In genomic region chr4:38062088-38062893, GRCh38 we compare ENCODE assay signal across 8 cellular contexts.
DNase-seq lines count a peak whose midpoint lies in the region; ATAC-seq lines count a peak whose summit lies in the region.

No MANE protein-coding gene starts in this region.

- H3K27me3 Mint-ChIP-seq in effector memory CD8-positive, alpha-beta T cell: no peaks in the 10 kb centered on the region

- H3K36me3 Mint-ChIP-seq in effector memory CD8-positive, alpha-beta T cell (ENCODE audit: insufficient read depth): peaks cover 23% of the 10 kb centered on the region

- DNase-seq in DMS114 treated with DMSO at 0.1 percent for 48 hours (lab: John Stamatoyannopoulos, UW; ENCODE audit: unreplicated experiment) (peak; percentile 49), NCI-H774 (lab: John Stamatoyannopoulos, UW) (peak; percentile 41), middle frontal gyrus (ENCODE audit: extremely low spot score, low spot score) (peak; percentile 59)
- DNase-seq in activated CD8-positive, alpha-beta memory T cell treated with anti-CD3 and anti-CD28 coated beads for 24 hours: peak; percentile 80
- DNase-seq in effector memory CD8-positive, alpha-beta T cell: peak; percentile 52 to 55 (median 54)
- DNase-seq in stimulated activated CD8-positive, alpha-beta memory T cell treated with anti-CD3 and anti-CD28 coated beads, Interleukin-2, amount 100 ng/mL, for 48 hours (ENCODE audit: low read depth in 2 of 2): peak; percentile 33 to 54

- peak overlapping the region; percentile 52 to 67 for H3K4me3 Mint-ChIP-seq in effector memory CD8-positive, alpha-beta T cell

- peak overlapping the region; percentile 15 to 57 for H3K27ac Mint-ChIP-seq in effector memory CD8-positive, alpha-beta T cell

- peak; percentile 75 for ATAC-seq in HG02798 (IDR thresholded peaks at IDR 0.05; ENCODE audit: poor library complexity, unreplicated experiment)
- peak; percentile 73 for ATAC-seq in effector memory CD8-positive, alpha-beta T cell (replicated peaks)
- ATAC-seq in GM18861 (IDR thresholded peaks at IDR 0.05; ENCODE audit: unreplicated experiment): no peak

- no peaks in the 10 kb centered on the region for H3K9me3 Mint-ChIP-seq in effector memory CD8-positive, alpha-beta T cell

- peaks cover 7 to 8% of the 10 kb centered on the region in 2 donors for H3K4me1 Mint-ChIP-seq in effector memory CD8-positive, alpha-beta T cell (ENCODE audit: low read depth in 2 of 2)
